18 cellular contexts compared by ENCODE assay signal in the genomic region with DNA sequence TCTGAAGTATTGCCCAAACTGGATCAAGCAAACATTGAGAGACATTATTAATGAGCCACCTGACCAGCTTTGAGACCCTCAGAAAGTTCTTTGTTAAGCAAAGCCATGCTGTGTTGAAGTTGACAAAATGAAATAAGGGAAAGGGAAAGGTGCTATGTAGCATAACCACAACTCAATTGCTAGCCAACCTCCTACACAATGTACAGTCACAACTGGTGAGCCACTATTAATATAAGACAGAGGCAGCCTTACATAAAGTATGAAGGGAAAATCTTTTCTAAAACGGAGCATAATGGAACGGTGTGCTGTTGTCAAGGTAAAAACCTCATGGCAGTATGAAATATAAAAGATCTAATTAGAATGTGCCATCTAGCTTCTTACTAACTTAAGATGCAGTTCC.
DNase-seq lines count a peak whose midpoint lies in the region; ATAC-seq, FAIRE-seq and TF ChIP-seq lines count a peak whose summit lies in the region.
"Had no signal": no experiment of that assay in that cellular context is flagged by ENCODE, and none has a peak within 500 bp of the region (broad histone marks: within the 10 kb centered on the region; RNA-seq: fewer than 3 reads in every experiment).

No MANE protein-coding gene starts in this region.

- no TSS peak for BruUV-seq in PC-3 (replicated peaks; lab: Mats Ljungman, UMichigan)

- no peak overlapping the region for H3K14ac ChIP-seq in H1 (ENCODE audit: insufficient read length)

- H4K20me1 ChIP-seq in PC-3 (ENCODE audit: low read length): no peaks in the 10 kb centered on the region
- H4K20me1 ChIP-seq in H1 (replicated peaks in 1 of 2; ENCODE audit: control insufficient read depth in 1 of 2, insufficient read depth in 2 of 2, low read length in 2 of 2): no peaks in the 10 kb centered on the region

- no peak overlapping the region for H3K4ac ChIP-seq in H1 (replicated peaks; ENCODE audit: insufficient read length, low read depth, low read length)

- H3K27ac ChIP-seq in PC-3 (ENCODE audit: low read length): peak overlapping the region; percentile 12; the same call in 1 of the 2 replicates
- H3K27ac ChIP-seq in angular gyrus (ENCODE audit: low read depth, low read length): peak overlapping the region; percentile 30
- H3K27ac ChIP-seq in H1 (ENCODE audit: low read depth, low read length): no peak overlapping the region
- H3K27ac ChIP-seq in right atrium auricular region: no peak overlapping the region
- H3K27ac ChIP-seq: C4-2B had no signal

- H3F3A ChIP-seq in PC-3 (ENCODE audit: low read length, unreplicated experiment): no peaks in the 10 kb centered on the region

- H3K27ac Mint-ChIP-seq in stimulated activated effector memory CD8-positive, alpha-beta T cell treated with anti-CD3 and anti-CD28 coated beads, Interleukin-12 subunit alpha, Interleukin-12 subunit beta, amount 100 ng/mL, for 72 hours: no peak overlapping the region
- H3K27ac Mint-ChIP-seq: CD4-positive, alpha-beta T cell had no signal

- DNase-seq in PC-3 (no peak), H1 (ENCODE audit: low read depth in 1 of 2, low spot score in 2 of 2) (no peak), right atrium auricular region (ENCODE audit: low spot score) (no peak), DMS53 treated with DMSO at 0.1 percent for 48 hours (lab: John Stamatoyannopoulos, UW; ENCODE audit: unreplicated experiment) (no peak)
- DNase-seq in stimulated activated effector memory CD8-positive, alpha-beta T cell treated with anti-CD3 and anti-CD28 coated beads, Interleukin-12 subunit alpha, Interleukin-12 subunit beta, amount 100 ng/mL, for 72 hours (ENCODE audit: low spot score in 2 of 2): no peak
- DNase-seq in activated T-cell treated with anti-CD3 and anti-CD28 coated beads, Interleukin-2, amount 50 U/mL, for 4 hours: no peak
- DNase-seq: AML-193; Caco-2; CD4-positive, alpha-beta T cell; DMS79; GDM1 had no signal

- H3K4me3 Mint-ChIP-seq in stimulated activated effector memory CD8-positive, alpha-beta T cell treated with anti-CD3 and anti-CD28 coated beads, Interleukin-12 subunit alpha, Interleukin-12 subunit beta, amount 100 ng/mL, for 72 hours: no peak overlapping the region
- H3K4me3 Mint-ChIP-seq in activated T-cell treated with anti-CD3 and anti-CD28 coated beads, Interleukin-2, amount 50 U/mL, for 4 hours: no peak overlapping the region
- H3K4me3 Mint-ChIP-seq: CD4-positive, alpha-beta T cell had no signal

- H3K9me3 ChIP-seq in PC-3 (ENCODE audit: low read length) (no peaks in the 10 kb centered on the region), H1 (ENCODE audit: insufficient read depth in 2 of 2, low read depth in 1 of 2, low read length in 1 of 2) (no peaks in the 10 kb centered on the region), right atrium auricular region (no peaks in the 10 kb centered on the region)
- H3K9me3 ChIP-seq: A549, Caco-2, HAP-1 had no signal

- no peak overlapping the region for H3K4me2 ChIP-seq in PC-3 (ENCODE audit: low read length)
- H3K4me2 ChIP-seq in H1 (ENCODE audit: insufficient read depth in 1 of 2, low read depth in 2 of 2, low read length in 2 of 2): no peak overlapping the region

- H2AFZ ChIP-seq in PC-3 (ENCODE audit: low read length): no peak overlapping the region
- 0 out of 2 replicates have a peak overlapping the region, but pooled peaks have one; percentile 40 for H2AFZ ChIP-seq in H1 (ENCODE audit: low read length)

- no peak for FAIRE-seq in H1 (lab: Jason Lieb, UNC)
- FAIRE-seq: A549, D721Med, GM12892 had no signal

- H2AK5ac ChIP-seq in H1 (ENCODE audit: low read depth, low read length): no peak overlapping the region

- TF ChIP-seq CTCF in PC-3 (conservative IDR thresholded peaks at IDR 0.05; ENCODE audit: low read depth, low read length) (no peak), H1 (IDR thresholded peaks at IDR 0.05; ENCODE audit: control extremely low read depth in 1 of 3, insufficient read depth in 1 of 3, low read depth in 1 of 3, low read length in 3 of 3) (no peak), right atrium auricular region (IDR thresholded peaks at IDR 0.05) (no peak)

- H3K27me3 ChIP-seq in PC-3 (ENCODE audit: low read length) (no peaks in the 10 kb centered on the region), H1 (replicated peaks in 1 of 4; ENCODE audit: control insufficient read depth in 3 of 4, extremely low read depth in 1 of 4, insufficient read depth in 3 of 4, low read length in 3 of 4) (no peaks in the 10 kb centered on the region), right atrium auricular region (no peaks in the 10 kb centered on the region)

- no peak overlapping the region for H2BK12ac ChIP-seq in H1 (ENCODE audit: low read depth, low read length)

- CTCF ChIA-PET in PC-3 (lab: Charles Lee): no interaction called here
- CTCF ChIA-PET in H1 (lab: Charles Lee; ENCODE audit: partially characterized antibody): interaction anchor here (0.6 to 0.7 kb wide), 2 partner anchors 8 to 73 kb away, joined by 3 read pairs; no protein-coding TSS in a partner anchor

- H2BK120ac ChIP-seq in H1 (replicated peaks; ENCODE audit: low read depth, low read length): no peak overlapping the region

- H3K79me1 ChIP-seq in H1 (ENCODE audit: low read depth, low read length): no peaks in the 10 kb centered on the region

- no peak overlapping the region for H4K91ac ChIP-seq in H1 (replicated peaks; ENCODE audit: insufficient read length, low read length)

- intact Hi-C loops in PC-3 (cut with micrococcal nuclease): no loop called here

- H2BK20ac ChIP-seq in H1 (ENCODE audit: low read length): no peak overlapping the region

- H3K56ac ChIP-seq in H1 (replicated peaks; ENCODE audit: insufficient read length, low read depth, low read length): no peak overlapping the region

- H3K9ac ChIP-seq in PC-3 (ENCODE audit: low read length) (no peak overlapping the region), H1 (replicated peaks in 1 of 4; ENCODE audit: extremely low read depth in 1 of 4, low read depth in 3 of 4, low read length in 3 of 4) (no peak overlapping the region)

- H3K79me2 ChIP-seq in PC-3 (ENCODE audit: low read length): no peaks in the 10 kb centered on the region
- no peaks in the 10 kb centered on the region for H3K79me2 ChIP-seq in H1 (ENCODE audit: control insufficient read depth in 1 of 2, insufficient read depth in 2 of 2, low read length in 2 of 2)

- H3K4me1 Mint-ChIP-seq in stimulated activated effector memory CD8-positive, alpha-beta T cell treated with anti-CD3 and anti-CD28 coated beads, Interleukin-12 subunit alpha, Interleukin-12 subunit beta, amount 100 ng/mL, for 72 hours: no peaks in the 10 kb centered on the region
- no peaks in the 10 kb centered on the region for H3K4me1 Mint-ChIP-seq in activated T-cell treated with anti-CD3 and anti-CD28 coated beads, Interleukin-2, amount 50 U/mL, for 4 hours (ENCODE audit: low read depth)

- H3K23me2 ChIP-seq in H1 (ENCODE audit: low read depth, low read length): no peaks in the 10 kb centered on the region

- H3K23ac ChIP-seq in H1 (ENCODE audit: insufficient read length): no peak overlapping the region

- no peaks in the 10 kb centered on the region for H3K9me3 Mint-ChIP-seq in stimulated activated effector memory CD8-positive, alpha-beta T cell treated with anti-CD3 and anti-CD28 coated beads, Interleukin-12 subunit alpha, Interleukin-12 subunit beta, amount 100 ng/mL, for 72 hours
- H3K9me3 Mint-ChIP-seq in activated T-cell treated with anti-CD3 and anti-CD28 coated beads, Interleukin-2, amount 50 U/mL, for 4 hours: no peaks in the 10 kb centered on the region
- H3K9me3 Mint-ChIP-seq: CD4-positive, alpha-beta T cell had no signal

- H3K4me3 ChIP-seq in PC-3 (ENCODE audit: low read length): no peak overlapping the region
- H3K4me3 ChIP-seq in H1 (ENCODE audit: extremely low read depth in 1 of 4, insufficient read depth in 2 of 4, low read depth in 3 of 4, low read length in 4 of 4): no peak overlapping the region
- H3K4me3 ChIP-seq in right atrium auricular region: no peak overlapping the region
- H3K4me3 ChIP-seq: A549, HAP-1 had no signal

- H3K4me1 ChIP-seq in PC-3 (ENCODE audit: insufficient read depth, low read length) (peaks cover 4% of the 10 kb centered on the region), H1 (replicated peaks in 1 of 4; ENCODE audit: control insufficient read depth in 3 of 4, insufficient read depth in 4 of 4, low read length in 3 of 4) (no peaks in the 10 kb centered on the region), right atrium auricular region (no peaks in the 10 kb centered on the region)
- H3K4me1 ChIP-seq: Caco-2, HAP-1 had no signal

- H4K8ac ChIP-seq in H1 (ENCODE audit: extremely low read depth, insufficient read depth, low read length): no peak overlapping the region

- TF ChIP-seq EP300 in H1 (IDR thresholded peaks at IDR 0.05; ENCODE audit: borderline replicate concordance in 1 of 2, low read depth in 2 of 2, low read length in 2 of 2): no peak

- TF ChIP-seq RAD21 in H1 (IDR thresholded peaks at IDR 0.05 in 1 of 2, conservative IDR thresholded peaks at IDR 0.05 in 1 of 2; ENCODE audit: low read depth in 2 of 2, low read length in 2 of 2): no peak

- WGBS in H1 (ENCODE audit: extremely low coverage in 1 of 2, insufficient coverage in 1 of 2, insufficient read length in 1 of 2, insufficient replicate concordance in 2 of 2, low coverage in 1 of 2, low lambda C conversion rate in 2 of 2, missing lambda C conversion rate in 1 of 2), 2 experiments: 90% methylated on average over 2 of the region's 2 CpGs; no CpG with 5 or more reads in 1 of the 2 experiments

- TF ChIP-seq POLR2A in H1 (IDR thresholded peaks at IDR 0.05; ENCODE audit: control extremely low read depth in 1 of 2, low read depth in 2 of 2, low read length in 2 of 2): no peak

- ATAC-seq in PC-3: no peak
- ATAC-seq in stimulated activated effector memory CD8-positive, alpha-beta T cell treated with anti-CD3 and anti-CD28 coated beads, Interleukin-12 subunit alpha, Interleukin-12 subunit beta, amount 100 ng/mL, for 72 hours: peak; percentile 50
- no peak for ATAC-seq in HG03175 (IDR thresholded peaks at IDR 0.05; ENCODE audit: unreplicated experiment)
- no peak for ATAC-seq in activated T-cell treated with anti-CD3 and anti-CD28 coated beads, Interleukin-2, amount 50 U/mL, for 4 hours

- H3K36me3 ChIP-seq in PC-3 (ENCODE audit: low read depth, low read length): no peaks in the 10 kb centered on the region
- H3K36me3 ChIP-seq in H1 (ENCODE audit: control insufficient read depth in 2 of 4, insufficient read depth in 4 of 4, low read length in 3 of 4): no peaks in the 10 kb centered on the region
- no peaks in the 10 kb centered on the region for H3K36me3 ChIP-seq in right atrium auricular region
- H3K36me3 ChIP-seq: HAP-1 had no signal

- H2BK5ac ChIP-seq in H1 (ENCODE audit: low read depth, low read length): no peak overlapping the region

- POLR2A ChIA-PET in PC-3 (lab: Charles Lee; ENCODE audit: unreplicated experiment): no interaction called here
- POLR2A ChIA-PET in H1 (lab: Charles Lee; ENCODE audit: partially characterized antibody): no interaction called here

- no peaks in the 10 kb centered on the region for H3K36me3 Mint-ChIP-seq in stimulated activated effector memory CD8-positive, alpha-beta T cell treated with anti-CD3 and anti-CD28 coated beads, Interleukin-12 subunit alpha, Interleukin-12 subunit beta, amount 100 ng/mL, for 72 hours
- no peaks in the 10 kb centered on the region for H3K36me3 Mint-ChIP-seq in activated T-cell treated with anti-CD3 and anti-CD28 coated beads, Interleukin-2, amount 50 U/mL, for 4 hours (ENCODE audit: insufficient read depth)

- H3K9me2 ChIP-seq in PC-3 (replicated peaks; ENCODE audit: low read length): no peaks in the 10 kb centered on the region

- H2BK15ac ChIP-seq in H1 (ENCODE audit: low read length): no peak overlapping the region

- H3K27me3 Mint-ChIP-seq in activated T-cell treated with anti-CD3 and anti-CD28 coated beads, Interleukin-2, amount 50 U/mL, for 4 hours (ENCODE audit: low read depth): no peaks in the 10 kb centered on the region
- H3K27me3 Mint-ChIP-seq: CD4-positive, alpha-beta T cell had no signal

- no peak overlapping the region for H4K5ac ChIP-seq in H1 (ENCODE audit: insufficient read length, low read depth, low read length)

- H3K18ac ChIP-seq in H1 (ENCODE audit: extremely low read depth, low read length): no peak overlapping the region

Comparison
In these comparisons a context has a peak if more than half of its experiments do, and no peak if none do; other contexts are left out.
1. H3K27ac ChIP-seq: peak in PC-3 (single experiment) and angular gyrus (single experiment); none in H1 (single experiment) and right atrium auricular region (0 of 2).